In genomic region chr21:44708866-44709425, GRCh38 we compare ENCODE assay signal across 18 cellular contexts. TPM values are rescaled to one million over a fixed set of nuclear protein-coding genes. Genes with fewer than 3 reads are reported as not detected.
A peak's percentile ranks its signal among the peaks of the same experiment; 100 is the strongest.
DNase-seq lines count a peak whose midpoint lies in the region; ATAC-seq, FAIRE-seq and TF ChIP-seq lines count a peak whose summit lies in the region.
"Had no signal": no experiment of that assay in that cellular context is flagged by ENCODE, and none has a peak within 500 bp of the region (broad histone marks: within the 10 kb centered on the region; RNA-seq: fewer than 3 reads in every experiment).

No MANE protein-coding gene starts in this region.

- no peak overlapping the region for H3K27ac ChIP-seq in PC-3 (ENCODE audit: low read length)
- H3K27ac ChIP-seq: HL-60, pancreas had no signal

- peaks cover 16% of the 10 kb centered on the region for H3K36me3 Mint-ChIP-seq in activated naive CD4-positive, alpha-beta T cell treated with anti-CD3 and anti-CD28 coated beads, Interleukin-2, amount 10 ng/mL, durations not matched to agents 7 days and 5 days
- peaks cover 8% of the 10 kb centered on the region for H3K36me3 Mint-ChIP-seq in activated naive CD4-positive, alpha-beta T cell treated with anti-CD3 and anti-CD28 coated beads for 36 hours (ENCODE audit: low read depth)
- no peaks in the 10 kb centered on the region for H3K36me3 Mint-ChIP-seq in stimulated activated effector memory CD8-positive, alpha-beta T cell treated with anti-CD3 and anti-CD28 coated beads, Interleukin-12 subunit alpha, Interleukin-12 subunit beta, amount 100 ng/mL, for 72 hours
- H3K36me3 Mint-ChIP-seq in endothelial cell (ENCODE audit: low read depth, unreplicated experiment), result peaks cover 8% of the 10 kb centered on the region
- H3K36me3 Mint-ChIP-seq: memory B cell had no signal

- FAIRE-seq in H54 (lab: Jason Lieb, UNC), result no peak
- FAIRE-seq: GM12878, pancreas had no signal

- TF ChIP-seq POLR2A in H54 (IDR thresholded peaks at IDR 0.05; ENCODE audit: low read depth, low read length), result no peak

- no peaks in the 10 kb centered on the region for H4K20me1 ChIP-seq in PC-3 (ENCODE audit: low read length)

- no TSS peak for BruUV-seq in PC-3 (replicated peaks; lab: Mats Ljungman, UMichigan)

- H3K79me2 ChIP-seq in PC-3 (ENCODE audit: low read length), result no peaks in the 10 kb centered on the region

- peak overlapping the region; percentile 67 for H3K4me2 ChIP-seq in PC-3 (ENCODE audit: low read length)

- CTCF ChIA-PET in activated naive CD4-positive, alpha-beta T cell treated with anti-CD3 and anti-CD28 coated beads, Interleukin-2, amount 10 ng/mL, durations not matched to agents 7 days and 5 days (lab: Charles Lee), result no interaction called here
- CTCF ChIA-PET in activated naive CD4-positive, alpha-beta T cell treated with anti-CD3 and anti-CD28 coated beads for 36 hours (lab: Charles Lee), result interaction anchor here (1.1 kb wide), 1 partner anchor 32 kb away, joined by 3 read pairs; no protein-coding TSS in a partner anchor
- CTCF ChIA-PET in PC-3 (lab: Charles Lee), result interaction anchor here (0.5 kb wide), 1 partner anchor 35 kb away, joined by 3 read pairs; no protein-coding TSS in a partner anchor

- no peaks in the 10 kb centered on the region for H3K9me3 ChIP-seq in PC-3 (ENCODE audit: low read length)
- H3K9me3 ChIP-seq: heart right ventricle, pancreas had no signal

- H3K4me3 Mint-ChIP-seq in activated naive CD4-positive, alpha-beta T cell treated with anti-CD3 and anti-CD28 coated beads, Interleukin-2, amount 10 ng/mL, durations not matched to agents 7 days and 5 days, result no peak overlapping the region
- H3K4me3 Mint-ChIP-seq in activated naive CD4-positive, alpha-beta T cell treated with anti-CD3 and anti-CD28 coated beads for 36 hours, result no peak overlapping the region
- H3K4me3 Mint-ChIP-seq in stimulated activated effector memory CD8-positive, alpha-beta T cell treated with anti-CD3 and anti-CD28 coated beads, Interleukin-12 subunit alpha, Interleukin-12 subunit beta, amount 100 ng/mL, for 72 hours, result peak overlapping the region; percentile 28
- H3K4me3 Mint-ChIP-seq in endothelial cell (ENCODE audit: unreplicated experiment), result no peak overlapping the region
- H3K4me3 Mint-ChIP-seq: memory B cell had no signal

- H3K36me3 ChIP-seq in PC-3 (ENCODE audit: low read depth, low read length), result no peaks in the 10 kb centered on the region
- H3K36me3 ChIP-seq: heart right ventricle, pancreas had no signal

- peaks cover 12% of the 10 kb centered on the region for H3K9me3 Mint-ChIP-seq in activated naive CD4-positive, alpha-beta T cell treated with anti-CD3 and anti-CD28 coated beads, Interleukin-2, amount 10 ng/mL, durations not matched to agents 7 days and 5 days
- peaks cover 8% of the 10 kb centered on the region for H3K9me3 Mint-ChIP-seq in activated naive CD4-positive, alpha-beta T cell treated with anti-CD3 and anti-CD28 coated beads for 36 hours
- no peaks in the 10 kb centered on the region for H3K9me3 Mint-ChIP-seq in stimulated activated effector memory CD8-positive, alpha-beta T cell treated with anti-CD3 and anti-CD28 coated beads, Interleukin-12 subunit alpha, Interleukin-12 subunit beta, amount 100 ng/mL, for 72 hours
- no peaks in the 10 kb centered on the region for H3K9me3 Mint-ChIP-seq in endothelial cell (ENCODE audit: unreplicated experiment)

- H3K4me3 ChIP-seq in PC-3 (ENCODE audit: low read length) (no peak overlapping the region; the same call in 1 of the 2 replicates), iPS-11a (ENCODE audit: low read depth, low read length) (peak overlapping the region; percentile 17)
- H3K4me3 ChIP-seq: GM12878, pancreas had no signal

- H3K9ac ChIP-seq in PC-3 (ENCODE audit: low read length), result no peak overlapping the region

- POLR2A ChIA-PET in PC-3 (lab: Charles Lee; ENCODE audit: unreplicated experiment), result no interaction called here

- H3K27me3 ChIP-seq in PC-3 (ENCODE audit: low read length), result peaks cover 11% of the 10 kb centered on the region; the same call in 1 of the 2 replicates

- no peak overlapping the region for H2AFZ ChIP-seq in PC-3 (ENCODE audit: low read length)

- H3F3A ChIP-seq in PC-3 (ENCODE audit: low read length, unreplicated experiment), result no peaks in the 10 kb centered on the region

- DNase-seq in activated naive CD4-positive, alpha-beta T cell treated with anti-CD3 and anti-CD28 coated beads, Interleukin-2, amount 10 ng/mL, durations not matched to agents 7 days and 5 days, result peak; percentile 15
- DNase-seq in activated naive CD4-positive, alpha-beta T cell treated with anti-CD3 and anti-CD28 coated beads for 36 hours, result no peak
- no peak for DNase-seq in PC-3
- no peak for DNase-seq in stimulated activated effector memory CD8-positive, alpha-beta T cell treated with anti-CD3 and anti-CD28 coated beads, Interleukin-12 subunit alpha, Interleukin-12 subunit beta, amount 100 ng/mL, for 72 hours (ENCODE audit: low spot score in 2 of 2)
- no peak for DNase-seq in H54 (ENCODE audit: insufficient read length, low spot score)
- DNase-seq in endothelial cell (ENCODE audit: low spot score), result no peak
- no peak for DNase-seq in NCI-H146 (lab: John Stamatoyannopoulos, UW)
- DNase-seq: central memory CD4-positive, alpha-beta T cell; DND-41; heart right ventricle; NCI-H2081 treated with DMSO at 0.1 percent for 48 hours had no signal

- H3K27ac Mint-ChIP-seq in activated naive CD4-positive, alpha-beta T cell treated with anti-CD3 and anti-CD28 coated beads, Interleukin-2, amount 10 ng/mL, durations not matched to agents 7 days and 5 days, result no peak overlapping the region
- H3K27ac Mint-ChIP-seq in activated naive CD4-positive, alpha-beta T cell treated with anti-CD3 and anti-CD28 coated beads for 36 hours, result no peak overlapping the region
- no peak overlapping the region for H3K27ac Mint-ChIP-seq in stimulated activated effector memory CD8-positive, alpha-beta T cell treated with anti-CD3 and anti-CD28 coated beads, Interleukin-12 subunit alpha, Interleukin-12 subunit beta, amount 100 ng/mL, for 72 hours
- no peak overlapping the region for H3K27ac Mint-ChIP-seq in endothelial cell (ENCODE audit: unreplicated experiment)
- H3K27ac Mint-ChIP-seq: memory B cell had no signal

- TF ChIP-seq CTCF in PC-3 (conservative IDR thresholded peaks at IDR 0.05; ENCODE audit: low read depth, low read length), result no peak
- no peak for TF ChIP-seq CTCF in endothelial cell (IDR thresholded peaks at IDR 0.05; ENCODE audit: unreplicated experiment)

- no peaks in the 10 kb centered on the region for H3K9me2 ChIP-seq in PC-3 (replicated peaks; ENCODE audit: low read length)

- peaks cover 15% of the 10 kb centered on the region for H3K4me1 Mint-ChIP-seq in activated naive CD4-positive, alpha-beta T cell treated with anti-CD3 and anti-CD28 coated beads, Interleukin-2, amount 10 ng/mL, durations not matched to agents 7 days and 5 days
- H3K4me1 Mint-ChIP-seq in activated naive CD4-positive, alpha-beta T cell treated with anti-CD3 and anti-CD28 coated beads for 36 hours (ENCODE audit: low read depth), result peaks cover 37% of the 10 kb centered on the region
- peaks cover 26% of the 10 kb centered on the region for H3K4me1 Mint-ChIP-seq in stimulated activated effector memory CD8-positive, alpha-beta T cell treated with anti-CD3 and anti-CD28 coated beads, Interleukin-12 subunit alpha, Interleukin-12 subunit beta, amount 100 ng/mL, for 72 hours
- peaks cover 16% of the 10 kb centered on the region for H3K4me1 Mint-ChIP-seq in endothelial cell (ENCODE audit: unreplicated experiment)
- H3K4me1 Mint-ChIP-seq: memory B cell had no signal

- H3K4me1 ChIP-seq in PC-3 (ENCODE audit: insufficient read depth, low read length), result peaks cover 12% of the 10 kb centered on the region; the same call in 1 of the 2 replicates
- H3K4me1 ChIP-seq: pancreas had no signal

- intact Hi-C loops in activated naive CD4-positive, alpha-beta T cell treated with anti-CD3 and anti-CD28 coated beads for 36 hours (cut with micrococcal nuclease), result no loop called here
- intact Hi-C loops in PC-3 (cut with micrococcal nuclease), result no loop called here

- peaks cover 100% of the 10 kb centered on the region for H3K27me3 Mint-ChIP-seq in activated naive CD4-positive, alpha-beta T cell treated with anti-CD3 and anti-CD28 coated beads, Interleukin-2, amount 10 ng/mL, durations not matched to agents 7 days and 5 days
- H3K27me3 Mint-ChIP-seq in activated naive CD4-positive, alpha-beta T cell treated with anti-CD3 and anti-CD28 coated beads for 36 hours (ENCODE audit: low read depth), result peaks cover 87% of the 10 kb centered on the region
- H3K27me3 Mint-ChIP-seq in endothelial cell (ENCODE audit: unreplicated experiment), result peaks cover 29% of the 10 kb centered on the region

- no peak for ATAC-seq in PC-3
- no peak for ATAC-seq in stimulated activated effector memory CD8-positive, alpha-beta T cell treated with anti-CD3 and anti-CD28 coated beads, Interleukin-12 subunit alpha, Interleukin-12 subunit beta, amount 100 ng/mL, for 72 hours
- ATAC-seq: activated CD4-positive, CD25-positive, alpha-beta regulatory T cell treated with anti-CD3 and anti-CD28 coated beads, Interleukin-2, amount 50 U/mL, for 24 hours; GM12878 had no signal

RNA-seq across cellular contexts. Expression of gene TSPEAR, which starts 2.4 kb away (rescaled TPM):
- total RNA-seq in activated naive CD4-positive, alpha-beta T cell treated with anti-CD3 and anti-CD28 coated beads for 36 hours, result not detected
- 2.1 and 3.2 TPM in 2 replicates for total RNA-seq in PC-3 (2014; rRNA removed)
- total RNA-seq in endothelial cell (ENCODE audit: unreplicated experiment), result not detected
- total RNA-seq: epithelial cell of proximal tubule, GM12878 had no signal

RNA-seq across cellular contexts. Expression of gene KRTAP10-12, which starts 12.0 kb away (rescaled TPM):
- total RNA-seq in activated naive CD4-positive, alpha-beta T cell treated with anti-CD3 and anti-CD28 coated beads for 36 hours, result not detected
- total RNA-seq in PC-3 (2014; rRNA removed) (not detected in 2 replicates), endothelial cell (ENCODE audit: unreplicated experiment) (not detected)
- total RNA-seq: epithelial cell of proximal tubule, GM12878, heart right ventricle, pancreas had no signal

RNA-seq across cellular contexts. Expression of gene KRTAP12-1, which starts 27.0 kb away (rescaled TPM):
- not detected for total RNA-seq in activated naive CD4-positive, alpha-beta T cell treated with anti-CD3 and anti-CD28 coated beads for 36 hours
- total RNA-seq in PC-3 (2014; rRNA removed) (0.62 and 0.86 TPM in 2 replicates), endothelial cell (ENCODE audit: unreplicated experiment) (not detected)
- total RNA-seq: epithelial cell of proximal tubule, GM12878, heart right ventricle, pancreas had no signal

RNA-seq across cellular contexts. Expression of gene KRTAP12-2, which starts 42.2 kb away (rescaled TPM):
- total RNA-seq in activated naive CD4-positive, alpha-beta T cell treated with anti-CD3 and anti-CD28 coated beads for 36 hours, result not detected
- not detected in 2 replicates for total RNA-seq in PC-3 (2014; rRNA removed)
- not detected for total RNA-seq in endothelial cell (ENCODE audit: unreplicated experiment)
- total RNA-seq: epithelial cell of proximal tubule, GM12878, heart right ventricle, pancreas had no signal

RNA-seq across cellular contexts. Expression of gene KRTAP12-3, which starts 51.2 kb away (rescaled TPM):
- total RNA-seq in activated naive CD4-positive, alpha-beta T cell treated with anti-CD3 and anti-CD28 coated beads for 36 hours, result not detected
- total RNA-seq in PC-3 (2014; rRNA removed), result not detected in 2 replicates
- not detected for total RNA-seq in endothelial cell (ENCODE audit: unreplicated experiment)
- total RNA-seq: epithelial cell of proximal tubule, GM12878, heart right ventricle, pancreas had no signal
